8 cellular contexts compared by ENCODE assay signal in genomic region chr2:237669628-237670351, GRCh38. TPM values are rescaled to one million over a fixed set of nuclear protein-coding genes. Genes with fewer than 3 reads are reported as not detected.
DNase-seq lines count a peak whose midpoint lies in the region; ATAC-seq, FAIRE-seq and TF ChIP-seq lines count a peak whose summit lies in the region.

No MANE protein-coding gene starts in this region.

- CTCF ChIA-PET in BJ (lab: Yijun Ruan, JAX) = interaction anchor here (0.8 to 6.1 kb wide), 7 partner anchors 12 to 195 kb away, joined by 3 to 45 read pairs (median 3); no protein-coding TSS in a partner anchor
- CTCF ChIA-PET in Caco-2 (lab: Charles Lee) = interaction anchor here (0.8 kb wide), 1 partner anchor 16 kb away, joined by 4 read pairs; no protein-coding TSS in a partner anchor

- no peaks in the 10 kb centered on the region for H3K4me1 ChIP-seq in Caco-2

- no peaks in the 10 kb centered on the region for H3K9me3 ChIP-seq in Caco-2

- TF ChIP-seq CTCF in BJ (IDR thresholded peaks at IDR 0.05; ENCODE audit: insufficient read depth, low read depth, low read length) (no peak), Caco-2 (IDR thresholded peaks at IDR 0.05; ENCODE audit: insufficient read depth in 1 of 2, low read depth in 1 of 2, low read length in 1 of 2, severe bottlenecking in 1 of 2, unreplicated experiment in 1 of 2) (no peak)

- H3K4me3 ChIP-seq in BJ (ENCODE audit: low read depth, low read length) (no peak overlapping the region), Caco-2 (ENCODE audit: low read depth, low read length) (no peak overlapping the region)

- H3K27me3 ChIP-seq in BJ (ENCODE audit: control insufficient read depth, insufficient read depth, low read length) = no peaks in the 10 kb centered on the region
- no peaks in the 10 kb centered on the region for H3K27me3 ChIP-seq in Caco-2 (replicated peaks; ENCODE audit: control insufficient read depth, insufficient read depth, low read length)

- H3K4me1 Mint-ChIP-seq in naive B cell = peaks cover 50 to 60% (median 51%) of the 10 kb centered on the region in 3 donors
- H3K4me1 Mint-ChIP-seq in Caco-2 (ENCODE audit: low read depth, unreplicated experiment) = no peaks in the 10 kb centered on the region

- H3K36me3 ChIP-seq in BJ (ENCODE audit: control insufficient read depth, insufficient read depth, low read length) (no peaks in the 10 kb centered on the region), Caco-2 (ENCODE audit: control insufficient read depth, insufficient read depth, low read length) (no peaks in the 10 kb centered on the region)

- H3K27ac Mint-ChIP-seq in naive B cell (peak overlapping the region in 5 of 6 donors; percentile 19 to 77 (median 66)), Caco-2 (ENCODE audit: unreplicated experiment) (no peak overlapping the region)

- ATAC-seq in GM21737 (IDR thresholded peaks at IDR 0.05; ENCODE audit: unreplicated experiment) = peak; percentile 59
- no peak for ATAC-seq in naive B cell (ENCODE audit: low read depth in 2 of 2)

- BruUV-seq in Caco-2 (replicated peaks; lab: Mats Ljungman, UMichigan) = no TSS peak

- H3K27me3 Mint-ChIP-seq in naive B cell (peaks cover 0 to 18% (median 15%) of the 10 kb centered on the region in 3 donors), Caco-2 (ENCODE audit: insufficient read depth, unreplicated experiment) (no peaks in the 10 kb centered on the region)

- no peaks in the 10 kb centered on the region for H3K36me3 Mint-ChIP-seq in naive B cell
- H3K36me3 Mint-ChIP-seq in Caco-2 (ENCODE audit: insufficient read depth, unreplicated experiment) = no peaks in the 10 kb centered on the region

- DNase-seq in BJ (ENCODE audit: low read depth) (peak; percentile 99), NCI-H2107 treated with DMSO at 0.1 percent for 48 hours (lab: John Stamatoyannopoulos, UW; ENCODE audit: unreplicated experiment) (peak; percentile 92), dedifferentiated amniotic fluid mesenchymal stem cell (ENCODE audit: extremely low spot score) (peak; percentile 92), naive B cell (peak; percentile 56), Caco-2 (no peak), cerebellum (ENCODE audit: low spot score) (no peak), frontal cortex (ENCODE audit: low spot score in 2 of 2) (no peak)

- no peak for FAIRE-seq in frontal cortex (lab: Jason Lieb, UNC)

- H3K9me3 Mint-ChIP-seq in naive B cell (no peaks in the 10 kb centered on the region), Caco-2 (ENCODE audit: unreplicated experiment) (no peaks in the 10 kb centered on the region)

- H3K4me3 Mint-ChIP-seq in naive B cell (peak overlapping the region in 5 of 8 donors; percentile 10 to 64 (median 19)), Caco-2 (ENCODE audit: unreplicated experiment) (no peak overlapping the region)

- intact Hi-C loops in Caco-2 (cut with micrococcal nuclease; ENCODE audit: unreplicated experiment) = no loop called here

- POLR2A ChIA-PET in BJ (lab: Charles Lee) = interaction anchor here (0.6 to 0.9 kb wide), 3 partner anchors 18 to 1268 kb away, joined by 3 to 5 read pairs (median 5); no protein-coding TSS in a partner anchor
- POLR2A ChIA-PET in Caco-2 (lab: Charles Lee) = no interaction called here

RNA-seq across cellular contexts. Expression of gene LRRFIP1, which starts 42.4 kb away (rescaled TPM):
- polyA plus RNA-seq in BJ (2011; rRNA removed) = 50.4 and 58.5 TPM in 2 replicates
- polyA minus RNA-seq in BJ (2011; rRNA and poly(A)+ RNA removed) = 31.3 and 33.0 TPM in 2 replicates
- polyA plus RNA-seq in naive B cell (ENCODE audit: low read depth in 6 of 6) = 10 to 100 TPM; 45.8 to 88.7 (median 68.2) TPM
- total RNA-seq in Caco-2 (2022) = 37.1 and 40.8 TPM in 2 replicates
- 33.8 TPM for total RNA-seq in cerebellum
- 27.7 TPM for total RNA-seq in frontal cortex

Comparison
In these comparisons a context has a peak if more than half of its experiments do, and no peak if none do; other contexts are left out.
1. DNase-seq: peak in BJ (single experiment), NCI-H2107 treated with DMSO at 0.1 percent for 48 hours (single experiment), dedifferentiated amniotic fluid mesenchymal stem cell (single experiment) and naive B cell (single experiment); none in Caco-2 (0 of 2), cerebellum (single experiment) and frontal cortex (0 of 2).